In genomic region chr5:142587354-142587965, GRCh38 we compare ENCODE assay signal across 8 cellular contexts.
A peak's percentile ranks its signal among the peaks of the same experiment; 100 is the strongest.
DNase-seq lines count a peak whose midpoint lies in the region; ATAC-seq, FAIRE-seq and TF ChIP-seq lines count a peak whose summit lies in the region.

No MANE protein-coding gene starts in this region.

- ATAC-seq in activated CD8-positive, alpha-beta memory T cell treated with anti-CD3 and anti-CD28 coated beads, Interleukin-2, amount 10 ng/mL, durations not matched to agents 7 days and 5 days = no peak
- ATAC-seq in HepG2 = no peak
- ATAC-seq in stimulated activated naive B cell treated with anti-CD40 and anti-IgM and Interleukin-4, amounts not matched to agents 10 μg/mL and 1 μg/mL and 100 μg/mL, for 72 hours (replicated peaks) = no peak

- no peak overlapping the region for H3K4me3 ChIP-seq in HepG2 (replicated peaks in 1 of 3; ENCODE audit: insufficient read depth in 1 of 3, low read depth in 2 of 3, low read length in 3 of 3)

- no peak overlapping the region for H3K9ac ChIP-seq in HepG2 (ENCODE audit: insufficient read depth, low read depth, low read length)

- POLR2A ChIA-PET in HepG2 (lab: Yijun Ruan, JAX) = no interaction called here

- H3K36me3 ChIP-seq in HepG2 (replicated peaks in 1 of 2; ENCODE audit: control insufficient read depth in 1 of 2, insufficient read depth in 2 of 2, low read length in 2 of 2) = no peaks in the 10 kb centered on the region

- no peaks in the 10 kb centered on the region for H3K27me3 ChIP-seq in HepG2 (ENCODE audit: control insufficient read depth in 1 of 2, insufficient read depth in 2 of 2, low read length in 2 of 2)

- H3K9me3 Mint-ChIP-seq in activated CD8-positive, alpha-beta memory T cell treated with anti-CD3 and anti-CD28 coated beads, Interleukin-2, amount 10 ng/mL, durations not matched to agents 7 days and 5 days (ENCODE audit: low read depth) = no peaks in the 10 kb centered on the region
- no peaks in the 10 kb centered on the region for H3K9me3 Mint-ChIP-seq in stimulated activated naive B cell treated with anti-CD40 and anti-IgM and Interleukin-4, amounts not matched to agents 10 μg/mL and 1 μg/mL and 100 μg/mL, for 72 hours

- H3K79me2 ChIP-seq in HepG2 (ENCODE audit: insufficient read depth, low read length) = no peaks in the 10 kb centered on the region

- in situ Hi-C loops in HepG2 (cut with HindIII; ENCODE audit: extremely low pct_ligation_motif_present, low pct_unique_long_range_greater_than_20kb) = no loop called here

- H3K4me2 ChIP-seq in HepG2 (ENCODE audit: low read depth, low read length) = no peak overlapping the region

- H3K36me3 Mint-ChIP-seq in activated CD8-positive, alpha-beta memory T cell treated with anti-CD3 and anti-CD28 coated beads, Interleukin-2, amount 10 ng/mL, durations not matched to agents 7 days and 5 days = no peaks in the 10 kb centered on the region
- no peaks in the 10 kb centered on the region for H3K36me3 Mint-ChIP-seq in stimulated activated naive B cell treated with anti-CD40 and anti-IgM and Interleukin-4, amounts not matched to agents 10 μg/mL and 1 μg/mL and 100 μg/mL, for 72 hours

- H3K27ac Mint-ChIP-seq in activated CD8-positive, alpha-beta memory T cell treated with anti-CD3 and anti-CD28 coated beads, Interleukin-2, amount 10 ng/mL, durations not matched to agents 7 days and 5 days = no peak overlapping the region
- H3K27ac Mint-ChIP-seq in stimulated activated naive B cell treated with anti-CD40 and anti-IgM and Interleukin-4, amounts not matched to agents 10 μg/mL and 1 μg/mL and 100 μg/mL, for 72 hours = no peak overlapping the region

- FAIRE-seq in HepG2 (lab: Jason Lieb, UNC) = no peak

- H3K4me1 Mint-ChIP-seq in activated CD8-positive, alpha-beta memory T cell treated with anti-CD3 and anti-CD28 coated beads, Interleukin-2, amount 10 ng/mL, durations not matched to agents 7 days and 5 days = no peaks in the 10 kb centered on the region
- H3K4me1 Mint-ChIP-seq in stimulated activated naive B cell treated with anti-CD40 and anti-IgM and Interleukin-4, amounts not matched to agents 10 μg/mL and 1 μg/mL and 100 μg/mL, for 72 hours = peaks cover 3 to 4% of the 10 kb centered on the region in 2 donors

- no peak overlapping the region for H3K4me3 Mint-ChIP-seq in activated CD8-positive, alpha-beta memory T cell treated with anti-CD3 and anti-CD28 coated beads, Interleukin-2, amount 10 ng/mL, durations not matched to agents 7 days and 5 days
- H3K4me3 Mint-ChIP-seq in stimulated activated naive B cell treated with anti-CD40 and anti-IgM and Interleukin-4, amounts not matched to agents 10 μg/mL and 1 μg/mL and 100 μg/mL, for 72 hours = no peak overlapping the region

- TF ChIP-seq CTCF in HepG2 (CRISPR knock-in tag; IDR thresholded peaks at IDR 0.05) = peak; percentile 60

- 54% methylated on average over 6 of the region's 6 CpGs for WGBS in HepG2 (ENCODE audit: low lambda C conversion rate)

- peaks cover 52% of the 10 kb centered on the region for H3K27me3 Mint-ChIP-seq in activated CD8-positive, alpha-beta memory T cell treated with anti-CD3 and anti-CD28 coated beads, Interleukin-2, amount 10 ng/mL, durations not matched to agents 7 days and 5 days
- peaks cover 37 to 74% of the 10 kb centered on the region in 2 donors for H3K27me3 Mint-ChIP-seq in stimulated activated naive B cell treated with anti-CD40 and anti-IgM and Interleukin-4, amounts not matched to agents 10 μg/mL and 1 μg/mL and 100 μg/mL, for 72 hours

- DNase-seq in activated CD8-positive, alpha-beta memory T cell treated with anti-CD3 and anti-CD28 coated beads, Interleukin-2, amount 10 ng/mL, durations not matched to agents 7 days and 5 days = peak; percentile 45
- no peak for DNase-seq in activated CD8-positive, alpha-beta memory T cell treated with anti-CD3 and anti-CD28 coated beads for 24 hours
- DNase-seq in LHCN-M2 (ENCODE audit: low read depth) (peak; percentile 49), HepG2 (ENCODE audit: low spot score) (peak; percentile 15)
- peak; percentile 33 to 36 for DNase-seq in activated T-cell treated with anti-CD3 and anti-CD28 coated beads, Interleukin-2, amount 50 U/mL, for 48 hours
- no peak for DNase-seq in activated effector memory CD4-positive, alpha-beta T cell treated with anti-CD3 and anti-CD28 coated beads, Interleukin-2, amount 50 U/mL, for 16 hours
- DNase-seq in stimulated activated naive B cell treated with anti-CD40 and anti-IgM and Interleukin-4, amounts not matched to agents 10 μg/mL and 1 μg/mL and 100 μg/mL, for 72 hours = no peak
- no peak for DNase-seq in effector CD4-positive, alpha-beta T cell

- intact Hi-C loops in HepG2 (cut with micrococcal nuclease; ENCODE audit: unreplicated experiment) = no loop called here

- BruUV-seq in HepG2 (replicated peaks; lab: Mats Ljungman, UMichigan) = no TSS peak

- H2AFZ ChIP-seq in HepG2 (ENCODE audit: low read length) = no peak overlapping the region

- CTCF ChIA-PET in activated CD8-positive, alpha-beta memory T cell treated with anti-CD3 and anti-CD28 coated beads, Interleukin-2, amount 10 ng/mL, durations not matched to agents 7 days and 5 days (lab: Charles Lee) = interaction anchor here (0.8 to 1.9 kb wide), 6 partner anchors 9 to 126 kb away, joined by 3 to 5 read pairs (median 5); no protein-coding TSS in a partner anchor
- CTCF ChIA-PET in HepG2 (lab: Yijun Ruan, JAX; ENCODE audit: low intra/inter-chr PET ratio, low total read pairs) = no interaction called here

- TF ChIP-seq POLR2A in HepG2 (IDR thresholded peaks at IDR 0.05; ENCODE audit: insufficient read depth in 1 of 2, low read depth in 2 of 2, low read length in 2 of 2) = no peak

- no peak for TF ChIP-seq RAD21 in HepG2 (CRISPR knock-in tag; IDR thresholded peaks at IDR 0.05)

- H4K20me1 ChIP-seq in HepG2 (ENCODE audit: insufficient read depth, low read length) = no peaks in the 10 kb centered on the region

- TF ChIP-seq EP300 in HepG2 (IDR thresholded peaks at IDR 0.05; ENCODE audit: low read depth in 2 of 2, low read length in 2 of 2) (no peak), HepG2 (CRISPR knock-in tag; IDR thresholded peaks at IDR 0.05; ENCODE audit: borderline replicate concordance) (no peak)

- H3K9me3 ChIP-seq in HepG2 (ENCODE audit: low read length) = no peaks in the 10 kb centered on the region

- no peak overlapping the region for H3K27ac ChIP-seq in HepG2 (ENCODE audit: extremely low read length, insufficient read depth, low read length)

- no peaks in the 10 kb centered on the region for H3K4me1 ChIP-seq in HepG2 (ENCODE audit: insufficient read depth, low read length)

TF ChIP-seq in HepG2, 621 proteins besides CTCF, POLR2A, EP300 and RAD21:
- TF ChIP-seq KDM6A (CRISPR knock-in tag; IDR thresholded peaks at IDR 0.05; ENCODE audit: low read depth) = no peak
- TF ChIP-seq, protein P1, sequence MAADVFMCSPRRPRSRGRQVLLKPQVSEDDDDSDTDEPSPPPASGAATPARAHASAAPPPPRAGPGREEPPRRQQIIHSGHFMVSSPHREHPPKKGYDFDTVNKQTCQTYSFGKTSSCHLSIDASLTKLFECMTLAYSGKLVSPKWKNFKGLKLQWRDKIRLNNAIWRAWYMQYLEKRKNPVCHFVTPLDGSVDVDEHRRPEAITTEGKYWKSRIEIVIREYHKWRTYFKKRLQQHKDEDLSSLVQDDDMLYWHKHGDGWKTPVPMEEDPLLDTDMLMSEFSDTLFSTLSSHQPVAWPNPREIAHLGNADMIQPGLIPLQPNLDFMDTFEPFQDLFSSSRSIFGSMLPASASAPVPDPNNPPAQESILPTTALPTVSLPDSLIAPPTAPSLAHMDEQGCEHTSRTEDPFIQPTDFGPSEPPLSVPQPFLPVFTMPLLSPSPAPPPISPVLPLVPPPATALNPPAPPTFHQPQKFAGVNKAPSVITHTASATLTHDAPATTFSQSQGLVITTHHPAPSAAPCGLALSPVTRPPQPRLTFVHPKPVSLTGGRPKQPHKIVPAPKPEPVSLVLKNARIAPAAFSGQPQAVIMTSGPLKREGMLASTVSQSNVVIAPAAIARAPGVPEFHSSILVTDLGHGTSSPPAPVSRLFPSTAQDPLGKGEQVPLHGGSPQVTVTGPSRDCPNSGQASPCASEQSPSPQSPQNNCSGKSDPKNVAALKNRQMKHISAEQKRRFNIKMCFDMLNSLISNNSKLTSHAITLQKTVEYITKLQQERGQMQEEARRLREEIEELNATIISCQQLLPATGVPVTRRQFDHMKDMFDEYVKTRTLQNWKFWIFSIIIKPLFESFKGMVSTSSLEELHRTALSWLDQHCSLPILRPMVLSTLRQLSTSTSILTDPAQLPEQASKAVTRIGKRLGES (CRISPR knock-in tag; IDR thresholded peaks at IDR 0.05; ENCODE audit: borderline replicate concordance) = no peak
- TF ChIP-seq TBL1XR1 (IDR thresholded peaks at IDR 0.05; ENCODE audit: borderline replicate concordance, low read length, partially characterized antibody) = no peak
- no peak for TF ChIP-seq RCOR2 (CRISPR knock-in tag; IDR thresholded peaks at IDR 0.05)
- TF ChIP-seq STAG1 (CRISPR knock-in tag; IDR thresholded peaks at IDR 0.05) = peak; percentile 40
- TF ChIP-seq ZNF24 (IDR thresholded peaks at IDR 0.05) = no peak
- no peak for TF ChIP-seq ZNF230 (CRISPR knock-in tag; IDR thresholded peaks at IDR 0.05)
- no peak for TF ChIP-seq DR1 (CRISPR knock-in tag; IDR thresholded peaks at IDR 0.05)

Comparison
In these comparisons a context has a peak if more than half of its experiments do, and no peak if none do; other contexts are left out.
1. DNase-seq: peak in activated CD8-positive, alpha-beta memory T cell treated with anti-CD3 and anti-CD28 coated beads, Interleukin-2, amount 10 ng/mL, durations not matched to agents 7 days and 5 days (single experiment), LHCN-M2 (single experiment), activated T-cell treated with anti-CD3 and anti-CD28 coated beads, Interleukin-2, amount 50 U/mL, for 48 hours (2 of 2) and HepG2 (single experiment); none in activated CD8-positive, alpha-beta memory T cell treated with anti-CD3 and anti-CD28 coated beads for 24 hours (single experiment), activated effector memory CD4-positive, alpha-beta T cell treated with anti-CD3 and anti-CD28 coated beads, Interleukin-2, amount 50 U/mL, for 16 hours (single experiment), stimulated activated naive B cell treated with anti-CD40 and anti-IgM and Interleukin-4, amounts not matched to agents 10 μg/mL and 1 μg/mL and 100 μg/mL, for 72 hours (single experiment) and effector CD4-positive, alpha-beta T cell (single experiment).